Comparison of ENCODE assay signal across 28 cellular contexts in the genomic region with DNA sequence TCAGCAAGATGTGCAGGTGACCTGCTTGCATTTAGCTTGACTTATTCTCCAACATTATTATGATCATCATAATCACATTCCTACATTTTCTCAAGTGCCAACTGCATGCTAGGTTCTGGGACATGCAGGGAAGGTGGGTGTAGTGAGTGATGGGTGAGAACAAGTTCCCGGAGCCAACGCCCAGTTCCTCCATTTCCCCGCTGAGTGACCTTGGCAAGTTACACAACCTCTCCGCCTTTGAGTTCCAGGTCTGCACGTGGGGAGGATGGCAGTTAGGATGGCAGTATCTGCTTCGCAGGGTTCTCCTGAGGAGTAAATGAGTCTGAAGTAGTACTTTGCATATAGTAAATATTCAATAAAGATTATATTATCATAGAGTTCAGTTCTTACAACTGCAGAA.
"Had no signal": no experiment of that assay in that cellular context is flagged by ENCODE, and none has a peak within 500 bp of the region (broad histone marks: within the 10 kb centered on the region; RNA-seq: fewer than 3 reads in every experiment).

No MANE protein-coding gene starts in this region.

- H3K36me3 ChIP-seq: ascending aorta, brain microvascular endothelial cell, colonic mucosa had no signal

- H3K4me1 ChIP-seq: ascending aorta, colonic mucosa had no signal

- ATAC-seq: activated naive CD4-positive, alpha-beta T cell treated with anti-CD3 and anti-CD28 coated beads, Interleukin-2, amount 50 U/mL, for 72 hours; activated T-cell treated with anti-CD3 and anti-CD28 coated beads, Interleukin-2, amount 50 U/mL, for 72 hours; esophagus mucosa; T-helper 17 cell; WTC11 had no signal

- H3K27me3 ChIP-seq: ascending aorta, brain microvascular endothelial cell, colonic mucosa had no signal

- H3K9me3 ChIP-seq: ascending aorta, colonic mucosa had no signal

- H3K27ac ChIP-seq: ascending aorta, brain microvascular endothelial cell, colonic mucosa, VCaP had no signal

- DNase-seq: activated CD4-positive, alpha-beta memory T cell treated with anti-CD3 and anti-CD28 coated beads, Interleukin-2, amount 10 ng/mL, durations not matched to agents 7 days and 5 days; activated CD4-positive, alpha-beta T cell treated with anti-CD3 and anti-CD28 coated beads for 1 hour; activated CD4-positive, alpha-beta T cell treated with anti-CD3 and anti-CD28 coated beads for 4 hours; activated CD4-positive, alpha-beta T cell treated with anti-CD3 and anti-CD28 coated beads, Interleukin-2, amount 10 ng/mL, durations not matched to agents 7 days and 5 days; activated CD4-positive, alpha-beta T cell treated with anti-CD3 and anti-CD28 coated beads, Interleukin-2, amount 50 U/mL, for 4 hours; activated CD8-positive, alpha-beta memory T cell treated with anti-CD3 and anti-CD28 coated beads, Interleukin-2, amount 50 U/mL, for 48 hours; activated gamma-delta T cell; activated naive CD4-positive, alpha-beta T cell; activated naive CD4-positive, alpha-beta T cell treated with anti-CD3 and anti-CD28 coated beads, Interleukin-2, amount 10 ng/mL, durations not matched to agents 7 days and 5 days; activated naive CD8-positive, alpha-beta T cell treated with anti-CD3 and anti-CD28 coated beads, Interleukin-2, amount 10 ng/mL, durations not matched to agents 7 days and 5 days; activated T-cell treated with anti-CD3 and anti-CD28 coated beads for 4 hours; activated T-cell treated with anti-CD3 and anti-CD28 coated beads, Interleukin-2, amount 50 U/mL, for 24 hours; activated T-cell treated with anti-CD3 and anti-CD28 coated beads, Interleukin-2, amount 50 U/mL, for 72 hours; brain microvascular endothelial cell; central memory CD4-positive, alpha-beta T cell; cerebellar nuclear complex; colonic mucosa; effector memory CD4-positive, alpha-beta T cell; endodermal cell; foreskin fibroblast; T-helper 1 cell; T-helper 17 cell; T1000 had no signal

- H3K4me3 ChIP-seq: ascending aorta, colonic mucosa had no signal
